Comparison of ENCODE assay signal across 21 cellular contexts in genomic region chr19:50308991-50309390, GRCh38. TPM values are rescaled to one million over a fixed set of nuclear protein-coding genes. Genes with fewer than 3 reads are reported as not detected.
A peak's percentile ranks its signal among the peaks of the same experiment; 100 is the strongest.
DNase-seq lines count a peak whose midpoint lies in the region; TF ChIP-seq lines count a peak whose summit lies in the region.
"Had no signal": no experiment of that assay in that cellular context is flagged by ENCODE, and none has a peak within 500 bp of the region (broad histone marks: within the 10 kb centered on the region; RNA-seq: fewer than 3 reads in every experiment).

No MANE protein-coding gene starts in this region.

- no peak overlapping the region for H3K4me3 Mint-ChIP-seq in endodermal cell
- H3K4me3 Mint-ChIP-seq: CD4-positive, alpha-beta T cell; CD8-positive, alpha-beta memory T cell; GM23338; HFFc6 had no signal

- no peaks in the 10 kb centered on the region for H3K36me3 ChIP-seq in H7 (replicated peaks; ENCODE audit: control insufficient read depth, insufficient read depth, low read length)
- H3K36me3 ChIP-seq in endodermal cell (ENCODE audit: control insufficient read depth, insufficient read depth, low read length), result no peaks in the 10 kb centered on the region
- H3K36me3 ChIP-seq: BE2C; BLaER1 treated with 17β-estradiol and CSF1 and Interleukin-3, amounts not matched to agents 10 nM and 100 nM; HAP-1 had no signal

- no peak overlapping the region for H3K4me3 ChIP-seq in H7 (ENCODE audit: insufficient read depth, low read depth, low read length)
- H3K4me3 ChIP-seq in endodermal cell (ENCODE audit: low read length), result no peak overlapping the region
- H3K4me3 ChIP-seq: A549; BLaER1 treated with 17β-estradiol and CSF1 and Interleukin-3, amounts not matched to agents 10 nM and 100 nM; GM23338; HAP-1 had no signal

- H3K27me3 Mint-ChIP-seq in endodermal cell (ENCODE audit: insufficient read depth), result peaks cover 20% of the 10 kb centered on the region

- H3K27me3 ChIP-seq in H7 (ENCODE audit: control insufficient read depth, insufficient read depth, low read length), result no peaks in the 10 kb centered on the region
- peaks cover 10% of the 10 kb centered on the region for H3K27me3 ChIP-seq in endodermal cell (ENCODE audit: control insufficient read depth, insufficient read depth, low read length, poor library complexity, severe bottlenecking)

- H3K9ac ChIP-seq in endodermal cell (ENCODE audit: extremely low read depth, low read length, poor library complexity, severe bottlenecking), result no peak overlapping the region
- H3K9ac ChIP-seq: BLaER1 treated with 17β-estradiol and CSF1 and Interleukin-3, amounts not matched to agents 10 nM and 100 nM had no signal

- peak; percentile 41 for DNase-seq in H7
- DNase-seq in endodermal cell, result peak; percentile 36
- peak; percentile 44 for DNase-seq in posterior vena cava (ENCODE audit: low spot score)
- no peak for DNase-seq in NCI-H2227 treated with DMSO at 0.1 percent for 48 hours (lab: John Stamatoyannopoulos, UW)
- no peak for DNase-seq in Kasumi-1 (lab: John Stamatoyannopoulos, UW)
- DNase-seq in amygdala (lab: John Stamatoyannopoulos, UW), result no peak
- DNase-seq: 8988T; ACHN; AML-193; BE2C; CD4-positive, alpha-beta T cell; CD8-positive, alpha-beta memory T cell; DMS 273 treated with DMSO at 0.1 percent for 48 hours; DMS79; GF-D8; HFFc6 had no signal

- no peaks in the 10 kb centered on the region for H3K9me3 Mint-ChIP-seq in endodermal cell
- H3K9me3 Mint-ChIP-seq: CD4-positive, alpha-beta T cell; HFFc6 had no signal

- H3K27ac Mint-ChIP-seq in endodermal cell, result no peak overlapping the region
- H3K27ac Mint-ChIP-seq: CD14-positive monocyte; CD4-positive, alpha-beta T cell; CD8-positive, alpha-beta memory T cell; GM23338; HFFc6 had no signal

- peaks cover 12% of the 10 kb centered on the region for H3K4me1 Mint-ChIP-seq in endodermal cell
- H3K4me1 Mint-ChIP-seq: CD14-positive monocyte; CD8-positive, alpha-beta memory T cell; GM23338 had no signal

- peaks cover 1% of the 10 kb centered on the region for H3K36me3 Mint-ChIP-seq in endodermal cell (ENCODE audit: low read depth)
- H3K36me3 Mint-ChIP-seq: CD14-positive monocyte had no signal

- no peaks in the 10 kb centered on the region for H3K9me3 ChIP-seq in endodermal cell (ENCODE audit: control insufficient read depth, low read length)
- H3K9me3 ChIP-seq: A549; BE2C; BLaER1 treated with 17β-estradiol and CSF1 and Interleukin-3, amounts not matched to agents 10 nM and 100 nM; HAP-1 had no signal

- no peaks in the 10 kb centered on the region for H3K4me1 ChIP-seq in endodermal cell (ENCODE audit: control insufficient read depth, insufficient read depth, low read length)
- H3K4me1 ChIP-seq: BE2C; BLaER1 treated with 17β-estradiol and CSF1 and Interleukin-3, amounts not matched to agents 10 nM and 100 nM; HAP-1 had no signal

- intact Hi-C loops in posterior vena cava (cut with DNase I), result no loop called here

- H3K27ac ChIP-seq in endodermal cell (ENCODE audit: low read depth, low read length), result no peak overlapping the region
- H3K27ac ChIP-seq: A549; BLaER1 treated with 17β-estradiol and CSF1 and Interleukin-3, amounts not matched to agents 10 nM and 100 nM had no signal

- 77 to 86% methylated on average over 9 to 21 of the region's 21 CpGs for WGBS in endodermal cell (ENCODE audit: insufficient coverage in 1 of 2, insufficient read length in 1 of 2), 2 experiments

- TF ChIP-seq CTCF in endodermal cell (conservative IDR thresholded peaks at IDR 0.05), result no peak

RNA-seq across cellular contexts. Expression of gene KCNC3, which starts 20.2 kb away (rescaled TPM):
- total RNA-seq in H7 (2014; rRNA removed; shearing (Covaris generic)), result 0.14 and 0.37 TPM in 2 replicates
- total RNA-seq in endodermal cell, result 10 to 100 TPM in 1 of 2 donors, 1 to 10 TPM in 1; 8.6 to 10.7 TPM
- 3.8 TPM for polyA plus RNA-seq in endodermal cell (2013, experiment 1 of 2)
- polyA plus RNA-seq in endodermal cell (2013, experiment 2 of 2), result 4.2 TPM
- under 1 TPM; 0.83 to 0.90 TPM for total RNA-seq in posterior vena cava
- total RNA-seq: HFFc6 had no signal
- polyA plus RNA-seq: CD8-positive, alpha-beta memory T cell had no signal

RNA-seq across cellular contexts. Expression of gene NAPSA, which starts 56.4 kb away (rescaled TPM):
- 0.44 and 0.59 TPM in 2 replicates for total RNA-seq in H7 (2014; rRNA removed; shearing (Covaris generic))
- total RNA-seq in endodermal cell, result 1 to 10 TPM in 1 of 2 donors, under 1 TPM in 1; 0.91 to 1.5 TPM
- 0.14 TPM for polyA plus RNA-seq in endodermal cell (2013, experiment 1 of 2)
- 0.33 TPM for polyA plus RNA-seq in endodermal cell (2013, experiment 2 of 2)
- total RNA-seq in posterior vena cava, result under 1 TPM; 0.33 to 0.37 TPM

Comparison
In these comparisons a context has a peak if more than half of its experiments do, and no peak if none do; other contexts are left out.
1. DNase-seq: peak in H7 (single experiment), endodermal cell (single experiment) and posterior vena cava (single experiment); none in NCI-H2227 treated with DMSO at 0.1 percent for 48 hours (single experiment), Kasumi-1 (0 of 2) and amygdala (0 of 56).